25 cellular contexts compared by ENCODE assay signal in genomic region chr11:119519796-119520195, GRCh38.
DNase-seq lines count a peak whose midpoint lies in the region; FAIRE-seq and TF ChIP-seq lines count a peak whose summit lies in the region.
"Had no signal": no experiment of that assay in that cellular context is flagged by ENCODE, and none has a peak within 500 bp of the region (broad histone marks: within the 10 kb centered on the region; RNA-seq: fewer than 3 reads in every experiment).

No MANE protein-coding gene starts in this region.

- H3K4me3 Mint-ChIP-seq in chondrocyte (ENCODE audit: unreplicated experiment) = no peak overlapping the region
- H3K4me3 Mint-ChIP-seq in activated CD4-positive, alpha-beta T cell treated with anti-CD3 and anti-CD28 coated beads, Interleukin-2, amount 10 ng/mL, durations not matched to agents 7 days and 5 days = no peak overlapping the region
- H3K4me3 Mint-ChIP-seq: CD14-positive monocyte; CD4-positive, alpha-beta memory T cell; CD4-positive, CD25-positive, alpha-beta regulatory T cell; CD8-positive, alpha-beta memory T cell had no signal

- no peak overlapping the region for H2AK5ac ChIP-seq in neuronal stem cell (ENCODE audit: low read depth, low read length)

- TF ChIP-seq CTCF in bronchial epithelial cell (IDR thresholded peaks at IDR 0.05; ENCODE audit: insufficient read depth, low read length, severe bottlenecking) (no peak), chondrocyte (IDR thresholded peaks at IDR 0.05) (no peak), GM13976 (IDR thresholded peaks at IDR 0.05; ENCODE audit: borderline replicate concordance, control extremely low read depth, extremely low read depth, insufficient read depth, missing control alignments) (no peak)

- no peak overlapping the region for H3K4me2 ChIP-seq in neuronal stem cell (ENCODE audit: insufficient read depth, low read length, poor library complexity, severe bottlenecking)
- H3K4me2 ChIP-seq: BLaER1 had no signal

- H3K36me3 Mint-ChIP-seq in chondrocyte (ENCODE audit: low read depth) = peaks cover 1% of the 10 kb centered on the region
- H3K36me3 Mint-ChIP-seq in activated CD4-positive, alpha-beta T cell treated with anti-CD3 and anti-CD28 coated beads, Interleukin-2, amount 10 ng/mL, durations not matched to agents 7 days and 5 days (ENCODE audit: low read depth) = no peaks in the 10 kb centered on the region
- H3K36me3 Mint-ChIP-seq: CD4-positive, alpha-beta memory T cell; CD4-positive, CD25-positive, alpha-beta regulatory T cell; CD8-positive, alpha-beta memory T cell had no signal

- WGBS in neuronal stem cell (ENCODE audit: extremely low coverage in 2 of 2, insufficient read length in 2 of 2, insufficient replicate concordance in 1 of 2), 2 donors = no CpG with 5 or more reads among the region's 5 CpGs

- H2BK15ac ChIP-seq in neuronal stem cell (ENCODE audit: low read length) = no peak overlapping the region

- no peak for DNase-seq in bronchial epithelial cell (ENCODE audit: low read depth)
- peak; percentile 57 for DNase-seq in chondrocyte (ENCODE audit: low spot score)
- no peak for DNase-seq in neuronal stem cell (ENCODE audit: low spot score)
- DNase-seq in activated CD4-positive, alpha-beta T cell treated with anti-CD3 and anti-CD28 coated beads, Interleukin-2, amount 10 ng/mL, durations not matched to agents 7 days and 5 days = no peak
- no peak for DNase-seq in HTR-8/SVneo (ENCODE audit: insufficient read length, low spot score)
- no peak for DNase-seq in GM13976 (ENCODE audit: low spot score)
- DNase-seq: 8988T; ACHN; BE2C; C1 segment of cervical spinal cord; CD4-positive, alpha-beta memory T cell; CD4-positive, CD25-positive, alpha-beta regulatory T cell; CD8-positive, alpha-beta memory T cell; COR-L47; DMS 273 treated with DMSO at 0.1 percent for 48 hours; DMS53; DMS79; DND-41; EL; GDM1 had no signal

- POLR2A ChIA-PET in activated CD4-positive, alpha-beta T cell treated with anti-CD3 and anti-CD28 coated beads, Interleukin-2, amount 10 ng/mL, durations not matched to agents 7 days and 5 days (lab: Charles Lee) = no interaction called here

- H3K14ac ChIP-seq in neuronal stem cell (ENCODE audit: low read length) = no peak overlapping the region

- peaks cover 69% of the 10 kb centered on the region for H3K27me3 Mint-ChIP-seq in chondrocyte (ENCODE audit: low read depth)
- H3K27me3 Mint-ChIP-seq in activated CD4-positive, alpha-beta T cell treated with anti-CD3 and anti-CD28 coated beads, Interleukin-2, amount 10 ng/mL, durations not matched to agents 7 days and 5 days = peaks cover 1% of the 10 kb centered on the region
- H3K27me3 Mint-ChIP-seq: CD4-positive, CD25-positive, alpha-beta regulatory T cell had no signal

- H2BK12ac ChIP-seq in neuronal stem cell (ENCODE audit: low read length) = no peak overlapping the region

- no peak overlapping the region for H3K27ac Mint-ChIP-seq in chondrocyte (ENCODE audit: unreplicated experiment)
- H3K27ac Mint-ChIP-seq in activated CD4-positive, alpha-beta T cell treated with anti-CD3 and anti-CD28 coated beads, Interleukin-2, amount 10 ng/mL, durations not matched to agents 7 days and 5 days = no peak overlapping the region
- H3K27ac Mint-ChIP-seq: CD4-positive, alpha-beta memory T cell; CD4-positive, CD25-positive, alpha-beta regulatory T cell; CD8-positive, alpha-beta memory T cell had no signal

- H3K9me3 ChIP-seq in neuronal stem cell (replicated peaks in 1 of 2; ENCODE audit: control insufficient read depth in 2 of 2, insufficient read depth in 1 of 2, low read depth in 1 of 2, low read length in 2 of 2) = no peaks in the 10 kb centered on the region
- H3K9me3 ChIP-seq: BE2C, BLaER1 had no signal

- no peaks in the 10 kb centered on the region for H3K79me1 ChIP-seq in neuronal stem cell (ENCODE audit: low read depth, low read length)

- H3K27ac ChIP-seq in neuronal stem cell (replicated peaks; ENCODE audit: low read length) = no peak overlapping the region
- H3K27ac ChIP-seq: BLaER1 had no signal

- H3K4me3 ChIP-seq in bronchial epithelial cell (ENCODE audit: low read depth, low read length) = no peak overlapping the region
- no peak overlapping the region for H3K4me3 ChIP-seq in neuronal stem cell (ENCODE audit: low read length in 2 of 2)
- H3K4me3 ChIP-seq: BLaER1 had no signal

- H3K27me3 ChIP-seq in bronchial epithelial cell (ENCODE audit: control insufficient read depth, insufficient read depth, low read length) = peaks cover 9% of the 10 kb centered on the region
- peaks cover 0 to 21% (median 0%) of the 10 kb centered on the region in 3 experiments for H3K27me3 ChIP-seq in neuronal stem cell (ENCODE audit: control insufficient read depth in 3 of 3, insufficient read depth in 3 of 3, low read depth in 1 of 3, low read length in 3 of 3)
- H3K27me3 ChIP-seq: BE2C, BLaER1 had no signal

- no peak overlapping the region for H2BK120ac ChIP-seq in neuronal stem cell (ENCODE audit: low read depth, low read length)

- in situ Hi-C loops in GM13976 (cut with MboI; ENCODE audit: low sequenced_read_pairs, unreplicated experiment) = no loop called here

- H3K36me3 ChIP-seq in bronchial epithelial cell (ENCODE audit: control insufficient read depth, insufficient read depth, low read length) (no peaks in the 10 kb centered on the region), neuronal stem cell (replicated peaks in 1 of 2; ENCODE audit: control insufficient read depth in 2 of 2, insufficient read depth in 2 of 2, low read length in 2 of 2) (no peaks in the 10 kb centered on the region)
- H3K36me3 ChIP-seq: BE2C, BLaER1 had no signal

- no peak overlapping the region for H3K23ac ChIP-seq in neuronal stem cell (ENCODE audit: low read depth, low read length, poor library complexity)

- H3K4me1 Mint-ChIP-seq in chondrocyte (ENCODE audit: low read depth) = no peaks in the 10 kb centered on the region
- H3K4me1 Mint-ChIP-seq in activated CD4-positive, alpha-beta T cell treated with anti-CD3 and anti-CD28 coated beads, Interleukin-2, amount 10 ng/mL, durations not matched to agents 7 days and 5 days = no peaks in the 10 kb centered on the region
- H3K4me1 Mint-ChIP-seq: CD4-positive, alpha-beta memory T cell; CD4-positive, CD25-positive, alpha-beta regulatory T cell; CD8-positive, alpha-beta memory T cell had no signal

- no peaks in the 10 kb centered on the region for H3K9me3 Mint-ChIP-seq in chondrocyte (ENCODE audit: low read depth)
- no peaks in the 10 kb centered on the region for H3K9me3 Mint-ChIP-seq in activated CD4-positive, alpha-beta T cell treated with anti-CD3 and anti-CD28 coated beads, Interleukin-2, amount 10 ng/mL, durations not matched to agents 7 days and 5 days
- H3K9me3 Mint-ChIP-seq: CD14-positive monocyte; CD4-positive, alpha-beta memory T cell; CD8-positive, alpha-beta memory T cell had no signal

- H2AFZ ChIP-seq in neuronal stem cell (ENCODE audit: low read length) = no peak overlapping the region

- peak overlapping the region; percentile 21 for H3K18ac ChIP-seq in neuronal stem cell (ENCODE audit: low read length)

- H3K4ac ChIP-seq in neuronal stem cell (ENCODE audit: low read length) = no peak overlapping the region

- no peak overlapping the region for H4K8ac ChIP-seq in neuronal stem cell (ENCODE audit: low read depth, low read length)

- CTCF ChIA-PET in activated CD4-positive, alpha-beta T cell treated with anti-CD3 and anti-CD28 coated beads, Interleukin-2, amount 10 ng/mL, durations not matched to agents 7 days and 5 days (lab: Charles Lee) = interaction anchor here (0.8 kb wide), 1 partner anchor 14 kb away, joined by 4 read pairs; no protein-coding TSS in a partner anchor

- FAIRE-seq in bronchial epithelial cell (lab: Jason Lieb, UNC) (peak; percentile 58), HTR-8/SVneo (lab: Jason Lieb, UNC) (no peak)
- FAIRE-seq: A204.1, GM12891, GM18507 had no signal

- H3K9ac ChIP-seq in neuronal stem cell (ENCODE audit: low read depth, low read length, poor library complexity) = no peak overlapping the region
- H3K9ac ChIP-seq: BLaER1 had no signal

- H3K4me1 ChIP-seq in neuronal stem cell (ENCODE audit: control insufficient read depth in 2 of 2, insufficient read depth in 1 of 2, low read depth in 1 of 2, low read length in 2 of 2) = no peaks in the 10 kb centered on the region
- H3K4me1 ChIP-seq: BE2C, BLaER1 had no signal

- H2BK5ac ChIP-seq in neuronal stem cell (ENCODE audit: low read length) = no peak overlapping the region

- H4K91ac ChIP-seq in neuronal stem cell (ENCODE audit: low read depth, low read length, poor library complexity) = no peak overlapping the region
